3 cellular contexts compared by ENCODE assay signal in the genomic region with DNA sequence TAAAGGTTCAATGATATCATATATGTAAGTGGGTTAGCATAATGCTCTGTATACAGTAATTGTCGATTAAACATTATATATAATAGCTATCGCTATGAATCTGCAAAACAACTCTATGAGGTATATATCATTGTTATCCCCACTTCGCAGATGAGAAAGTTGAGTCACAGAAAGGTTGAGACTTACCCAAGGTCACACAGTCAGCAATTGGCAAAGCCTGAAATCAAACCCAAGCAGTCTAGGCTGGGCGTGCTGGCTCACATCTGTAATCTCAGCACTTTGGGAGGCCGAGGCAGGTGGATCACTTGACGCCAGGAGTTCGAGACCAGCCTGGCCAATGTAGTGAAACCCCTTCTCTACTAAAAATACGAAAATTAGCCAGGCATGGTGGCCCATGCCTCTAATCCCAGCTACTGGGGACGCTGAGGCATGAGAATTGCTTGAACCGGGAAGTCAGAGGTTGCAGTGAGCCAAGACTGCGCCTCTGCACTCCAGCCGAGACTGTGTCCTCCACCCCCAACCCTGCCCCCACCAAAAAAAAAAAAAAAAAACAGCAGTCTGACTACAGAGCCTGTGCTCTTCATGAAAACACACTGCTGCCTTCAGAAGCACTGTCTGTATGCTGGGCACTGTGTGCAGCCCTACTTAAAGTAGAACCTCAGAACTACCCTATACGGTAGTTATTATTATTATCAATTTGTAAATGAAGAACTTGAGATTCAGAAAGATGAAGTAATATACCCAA.
TF ChIP-seq lines count a peak whose summit lies in the region.

No MANE protein-coding gene starts in this region.

TF ChIP-seq in SK-N-SH, 30 proteins besides CTCF, POLR2A, EP300 and RAD21:
- TF ChIP-seq RFX5 (IDR thresholded peaks at IDR 0.05; ENCODE audit: low read length) (no peak), CHD2 (IDR thresholded peaks at IDR 0.05; ENCODE audit: low read length, partially characterized antibody) (no peak), GABPA (IDR thresholded peaks at IDR 0.05; ENCODE audit: low read depth) (no peak), ELF1 (IDR thresholded peaks at IDR 0.05) (no peak), FOXJ3 (CRISPR knock-in tag; IDR thresholded peaks at IDR 0.05) (no peak)
- TF ChIP-seq, protein P1, sequence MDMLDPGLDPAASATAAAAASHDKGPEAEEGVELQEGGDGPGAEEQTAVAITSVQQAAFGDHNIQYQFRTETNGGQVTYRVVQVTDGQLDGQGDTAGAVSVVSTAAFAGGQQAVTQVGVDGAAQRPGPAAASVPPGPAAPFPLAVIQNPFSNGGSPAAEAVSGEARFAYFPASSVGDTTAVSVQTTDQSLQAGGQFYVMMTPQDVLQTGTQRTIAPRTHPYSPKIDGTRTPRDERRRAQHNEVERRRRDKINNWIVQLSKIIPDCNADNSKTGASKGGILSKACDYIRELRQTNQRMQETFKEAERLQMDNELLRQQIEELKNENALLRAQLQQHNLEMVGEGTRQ (IDR thresholded peaks at IDR 0.05; ENCODE audit: borderline replicate concordance, low read depth, low read length): no peak
- TF ChIP-seq, protein P2, sequence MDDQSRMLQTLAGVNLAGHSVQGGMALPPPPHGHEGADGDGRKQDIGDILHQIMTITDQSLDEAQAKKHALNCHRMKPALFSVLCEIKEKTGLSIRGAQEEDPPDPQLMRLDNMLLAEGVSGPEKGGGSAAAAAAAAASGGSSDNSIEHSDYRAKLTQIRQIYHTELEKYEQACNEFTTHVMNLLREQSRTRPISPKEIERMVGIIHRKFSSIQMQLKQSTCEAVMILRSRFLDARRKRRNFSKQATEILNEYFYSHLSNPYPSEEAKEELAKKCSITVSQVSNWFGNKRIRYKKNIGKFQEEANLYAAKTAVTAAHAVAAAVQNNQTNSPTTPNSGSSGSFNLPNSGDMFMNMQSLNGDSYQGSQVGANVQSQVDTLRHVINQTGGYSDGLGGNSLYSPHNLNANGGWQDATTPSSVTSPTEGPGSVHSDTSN (IDR thresholded peaks at IDR 0.05): no peak

TF ChIP-seq in SK-N-SH treated with all-trans-retinoic acid at 6 μM for 48 hours, 23 proteins besides CTCF, POLR2A, EP300 and RAD21:
- TF ChIP-seq CSDC2 (CRISPR knock-in tag; IDR thresholded peaks at IDR 0.05): no peak

TF ChIP-seq in H1, 55 proteins besides CTCF, POLR2A, EP300 and RAD21:
- TF ChIP-seq PHF8 (conservative IDR thresholded peaks at IDR 0.05; ENCODE audit: low read depth, low read length) (no peak), ASH2L (IDR thresholded peaks at IDR 0.05; ENCODE audit: low read length) (no peak), POU5F1 (IDR thresholded peaks at IDR 0.05; ENCODE audit: low read depth, low read length) (no peak), RBBP5 (IDR thresholded peaks at IDR 0.05; ENCODE audit: borderline replicate concordance, low read depth, low read length) (no peak), MAFK (IDR thresholded peaks at IDR 0.05; ENCODE audit: low read depth, low read length) (no peak), SIX5 (IDR thresholded peaks at IDR 0.05; ENCODE audit: low read depth, low read length) (no peak), BCL11A (IDR thresholded peaks at IDR 0.05; ENCODE audit: low read depth in 2 of 2, low read length in 2 of 2) (no peak), CREB1 (IDR thresholded peaks at IDR 0.05) (no peak)
- TF ChIP-seq, protein P1 (IDR thresholded peaks at IDR 0.05; ENCODE audit: low read length): no peak
